Comparison of ENCODE assay signal across 2 cellular contexts in the genomic region with DNA sequence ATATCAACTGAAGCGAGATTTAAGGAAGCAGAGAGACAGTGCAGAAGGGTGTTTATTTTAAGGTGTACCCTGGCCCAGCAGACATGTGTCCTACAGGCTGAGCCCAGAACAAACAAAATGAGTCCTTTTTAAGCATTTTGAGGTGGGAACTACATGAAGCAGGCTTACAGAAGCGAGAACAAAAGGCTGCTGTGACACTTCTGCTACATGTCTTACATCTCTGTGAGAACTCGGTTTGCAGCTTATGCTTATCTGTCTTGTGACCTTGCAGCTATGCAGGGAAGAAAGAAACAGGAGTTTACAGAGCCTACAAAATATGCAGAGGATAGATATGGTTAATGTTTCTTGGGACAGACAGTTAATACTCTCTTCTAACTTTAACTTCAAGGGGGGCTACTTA.
TF ChIP-seq lines count a peak whose summit lies in the region.

No MANE protein-coding gene starts in this region.

TF ChIP-seq in GM23338, 12 proteins besides CTCF, POLR2A, EP300 and RAD21 (continues in another document):
- no peak for TF ChIP-seq ZNF114 (CRISPR knock-in tag; IDR thresholded peaks at IDR 0.05)
- no peak for TF ChIP-seq CREB1 (CRISPR knock-in tag; IDR thresholded peaks at IDR 0.05; ENCODE audit: low read depth)
- TF ChIP-seq EZH2phosphoT487 (IDR thresholded peaks at IDR 0.05; ENCODE audit: unreplicated experiment): no peak
- TF ChIP-seq, protein P1, sequence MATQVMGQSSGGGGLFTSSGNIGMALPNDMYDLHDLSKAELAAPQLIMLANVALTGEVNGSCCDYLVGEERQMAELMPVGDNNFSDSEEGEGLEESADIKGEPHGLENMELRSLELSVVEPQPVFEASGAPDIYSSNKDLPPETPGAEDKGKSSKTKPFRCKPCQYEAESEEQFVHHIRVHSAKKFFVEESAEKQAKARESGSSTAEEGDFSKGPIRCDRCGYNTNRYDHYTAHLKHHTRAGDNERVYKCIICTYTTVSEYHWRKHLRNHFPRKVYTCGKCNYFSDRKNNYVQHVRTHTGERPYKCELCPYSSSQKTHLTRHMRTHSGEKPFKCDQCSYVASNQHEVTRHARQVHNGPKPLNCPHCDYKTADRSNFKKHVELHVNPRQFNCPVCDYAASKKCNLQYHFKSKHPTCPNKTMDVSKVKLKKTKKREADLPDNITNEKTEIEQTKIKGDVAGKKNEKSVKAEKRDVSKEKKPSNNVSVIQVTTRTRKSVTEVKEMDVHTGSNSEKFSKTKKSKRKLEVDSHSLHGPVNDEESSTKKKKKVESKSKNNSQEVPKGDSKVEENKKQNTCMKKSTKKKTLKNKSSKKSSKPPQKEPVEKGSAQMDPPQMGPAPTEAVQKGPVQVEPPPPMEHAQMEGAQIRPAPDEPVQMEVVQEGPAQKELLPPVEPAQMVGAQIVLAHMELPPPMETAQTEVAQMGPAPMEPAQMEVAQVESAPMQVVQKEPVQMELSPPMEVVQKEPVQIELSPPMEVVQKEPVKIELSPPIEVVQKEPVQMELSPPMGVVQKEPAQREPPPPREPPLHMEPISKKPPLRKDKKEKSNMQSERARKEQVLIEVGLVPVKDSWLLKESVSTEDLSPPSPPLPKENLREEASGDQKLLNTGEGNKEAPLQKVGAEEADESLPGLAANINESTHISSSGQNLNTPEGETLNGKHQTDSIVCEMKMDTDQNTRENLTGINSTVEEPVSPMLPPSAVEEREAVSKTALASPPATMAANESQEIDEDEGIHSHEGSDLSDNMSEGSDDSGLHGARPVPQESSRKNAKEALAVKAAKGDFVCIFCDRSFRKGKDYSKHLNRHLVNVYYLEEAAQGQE (IDR thresholded peaks at IDR 0.05; ENCODE audit: unreplicated experiment): no peak
- TF ChIP-seq ETS1 (IDR thresholded peaks at IDR 0.05): no peak
- TF ChIP-seq JUNB (IDR thresholded peaks at IDR 0.05; ENCODE audit: unreplicated experiment): no peak
- TF ChIP-seq, protein P2, sequence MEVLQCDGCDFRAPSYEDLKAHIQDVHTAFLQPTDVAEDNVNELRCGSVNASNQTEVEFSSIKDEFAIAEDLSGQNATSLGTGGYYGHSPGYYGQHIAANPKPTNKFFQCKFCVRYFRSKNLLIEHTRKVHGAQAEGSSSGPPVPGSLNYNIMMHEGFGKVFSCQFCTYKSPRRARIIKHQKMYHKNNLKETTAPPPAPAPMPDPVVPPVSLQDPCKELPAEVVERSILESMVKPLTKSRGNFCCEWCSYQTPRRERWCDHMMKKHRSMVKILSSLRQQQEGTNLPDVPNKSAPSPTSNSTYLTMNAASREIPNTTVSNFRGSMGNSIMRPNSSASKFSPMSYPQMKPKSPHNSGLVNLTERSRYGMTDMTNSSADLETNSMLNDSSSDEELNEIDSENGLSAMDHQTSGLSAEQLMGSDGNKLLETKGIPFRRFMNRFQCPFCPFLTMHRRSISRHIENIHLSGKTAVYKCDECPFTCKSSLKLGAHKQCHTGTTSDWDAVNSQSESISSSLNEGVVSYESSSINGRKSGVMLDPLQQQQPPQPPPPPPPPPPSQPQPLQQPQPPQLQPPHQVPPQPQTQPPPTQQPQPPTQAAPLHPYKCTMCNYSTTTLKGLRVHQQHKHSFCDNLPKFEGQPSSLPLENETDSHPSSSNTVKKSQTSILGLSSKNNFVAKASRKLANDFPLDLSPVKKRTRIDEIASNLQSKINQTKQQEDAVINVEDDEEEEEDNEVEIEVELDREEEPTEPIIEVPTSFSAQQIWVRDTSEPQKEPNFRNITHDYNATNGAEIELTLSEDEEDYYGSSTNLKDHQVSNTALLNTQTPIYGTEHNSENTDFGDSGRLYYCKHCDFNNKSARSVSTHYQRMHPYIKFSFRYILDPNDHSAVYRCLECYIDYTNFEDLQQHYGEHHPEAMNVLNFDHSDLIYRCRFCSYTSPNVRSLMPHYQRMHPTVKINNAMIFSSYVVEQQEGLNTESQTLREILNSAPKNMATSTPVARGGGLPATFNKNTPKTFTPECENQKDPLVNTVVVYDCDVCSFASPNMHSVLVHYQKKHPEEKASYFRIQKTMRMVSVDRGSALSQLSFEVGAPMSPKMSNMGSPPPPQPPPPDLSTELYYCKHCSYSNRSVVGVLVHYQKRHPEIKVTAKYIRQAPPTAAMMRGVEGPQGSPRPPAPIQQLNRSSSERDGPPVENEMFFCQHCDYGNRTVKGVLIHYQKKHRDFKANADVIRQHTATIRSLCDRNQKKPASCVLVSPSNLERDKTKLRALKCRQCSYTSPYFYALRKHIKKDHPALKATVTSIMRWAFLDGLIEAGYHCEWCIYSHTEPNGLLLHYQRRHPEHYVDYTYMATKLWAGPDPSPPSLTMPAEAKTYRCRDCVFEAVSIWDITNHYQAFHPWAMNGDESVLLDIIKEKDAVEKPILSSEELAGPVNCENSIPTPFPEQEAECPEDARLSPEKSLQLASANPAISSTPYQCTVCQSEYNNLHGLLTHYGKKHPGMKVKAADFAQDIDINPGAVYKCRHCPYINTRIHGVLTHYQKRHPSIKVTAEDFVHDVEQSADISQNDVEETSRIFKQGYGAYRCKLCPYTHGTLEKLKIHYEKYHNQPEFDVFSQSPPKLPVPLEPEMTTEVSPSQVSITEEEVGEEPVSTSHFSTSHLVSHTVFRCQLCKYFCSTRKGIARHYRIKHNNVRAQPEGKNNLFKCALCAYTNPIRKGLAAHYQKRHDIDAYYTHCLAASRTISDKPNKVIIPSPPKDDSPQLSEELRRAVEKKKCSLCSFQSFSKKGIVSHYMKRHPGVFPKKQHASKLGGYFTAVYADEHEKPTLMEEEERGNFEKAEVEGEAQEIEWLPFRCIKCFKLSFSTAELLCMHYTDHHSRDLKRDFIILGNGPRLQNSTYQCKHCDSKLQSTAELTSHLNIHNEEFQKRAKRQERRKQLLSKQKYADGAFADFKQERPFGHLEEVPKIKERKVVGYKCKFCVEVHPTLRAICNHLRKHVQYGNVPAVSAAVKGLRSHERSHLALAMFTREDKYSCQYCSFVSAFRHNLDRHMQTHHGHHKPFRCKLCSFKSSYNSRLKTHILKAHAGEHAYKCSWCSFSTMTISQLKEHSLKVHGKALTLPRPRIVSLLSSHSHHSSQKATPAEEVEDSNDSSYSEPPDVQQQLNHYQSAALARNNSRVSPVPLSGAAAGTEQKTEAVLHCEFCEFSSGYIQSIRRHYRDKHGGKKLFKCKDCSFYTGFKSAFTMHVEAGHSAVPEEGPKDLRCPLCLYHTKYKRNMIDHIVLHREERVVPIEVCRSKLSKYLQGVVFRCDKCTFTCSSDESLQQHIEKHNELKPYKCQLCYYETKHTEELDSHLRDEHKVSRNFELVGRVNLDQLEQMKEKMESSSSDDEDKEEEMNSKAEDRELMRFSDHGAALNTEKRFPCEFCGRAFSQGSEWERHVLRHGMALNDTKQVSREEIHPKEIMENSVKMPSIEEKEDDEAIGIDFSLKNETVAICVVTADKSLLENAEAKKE (CRISPR knock-in tag; IDR thresholded peaks at IDR 0.05): no peak
- no peak for TF ChIP-seq NANOG (IDR thresholded peaks at IDR 0.05; ENCODE audit: borderline replicate concordance)
- no peak for TF ChIP-seq POLR2AphosphoS5 (IDR thresholded peaks at IDR 0.05; ENCODE audit: low read depth)
- TF ChIP-seq ZNF331 (CRISPR knock-in tag; IDR thresholded peaks at IDR 0.05; ENCODE audit: low read depth): no peak

TF ChIP-seq in H1, 55 proteins besides CTCF, POLR2A, EP300 and RAD21:
- no peak for TF ChIP-seq USF2 (IDR thresholded peaks at IDR 0.05; ENCODE audit: low read length)
- TF ChIP-seq BCL11A (IDR thresholded peaks at IDR 0.05; ENCODE audit: low read depth in 2 of 2, low read length in 2 of 2): no peak
- TF ChIP-seq, protein P3, sequence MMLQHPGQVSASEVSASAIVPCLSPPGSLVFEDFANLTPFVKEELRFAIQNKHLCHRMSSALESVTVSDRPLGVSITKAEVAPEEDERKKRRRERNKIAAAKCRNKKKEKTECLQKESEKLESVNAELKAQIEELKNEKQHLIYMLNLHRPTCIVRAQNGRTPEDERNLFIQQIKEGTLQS (IDR thresholded peaks at IDR 0.05; ENCODE audit: insufficient read depth, low read depth, low read length): no peak
- no peak for TF ChIP-seq ZNF274 (IDR thresholded peaks at IDR 0.05; ENCODE audit: borderline replicate concordance, extremely low read depth, low read length)
- TF ChIP-seq, protein P4, sequence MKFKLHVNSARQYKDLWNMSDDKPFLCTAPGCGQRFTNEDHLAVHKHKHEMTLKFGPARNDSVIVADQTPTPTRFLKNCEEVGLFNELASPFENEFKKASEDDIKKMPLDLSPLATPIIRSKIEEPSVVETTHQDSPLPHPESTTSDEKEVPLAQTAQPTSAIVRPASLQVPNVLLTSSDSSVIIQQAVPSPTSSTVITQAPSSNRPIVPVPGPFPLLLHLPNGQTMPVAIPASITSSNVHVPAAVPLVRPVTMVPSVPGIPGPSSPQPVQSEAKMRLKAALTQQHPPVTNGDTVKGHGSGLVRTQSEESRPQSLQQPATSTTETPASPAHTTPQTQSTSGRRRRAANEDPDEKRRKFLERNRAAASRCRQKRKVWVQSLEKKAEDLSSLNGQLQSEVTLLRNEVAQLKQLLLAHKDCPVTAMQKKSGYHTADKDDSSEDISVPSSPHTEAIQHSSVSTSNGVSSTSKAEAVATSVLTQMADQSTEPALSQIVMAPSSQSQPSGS (IDR thresholded peaks at IDR 0.05; ENCODE audit: low read length): no peak
- no peak for TF ChIP-seq KDM5A (IDR thresholded peaks at IDR 0.05; ENCODE audit: low read length)
- TF ChIP-seq NRF1 (IDR thresholded peaks at IDR 0.05; ENCODE audit: low read depth, low read length): no peak
- TF ChIP-seq NANOG (IDR thresholded peaks at IDR 0.05; ENCODE audit: insufficient read depth, low read depth, low read length, poor library complexity, severe bottlenecking): no peak
- TF ChIP-seq HDAC6 (IDR thresholded peaks at IDR 0.05; ENCODE audit: low read depth, low read length): no peak
- no peak for TF ChIP-seq MAX (IDR thresholded peaks at IDR 0.05)
- no peak for TF ChIP-seq ASH2L (IDR thresholded peaks at IDR 0.05; ENCODE audit: low read length)
- no peak for TF ChIP-seq TEAD4 (IDR thresholded peaks at IDR 0.05; ENCODE audit: low read depth, low read length)
- TF ChIP-seq FOSL1 (IDR thresholded peaks at IDR 0.05; ENCODE audit: insufficient read depth, low read depth, low read length): no peak
- TF ChIP-seq POU5F1 (IDR thresholded peaks at IDR 0.05; ENCODE audit: low read depth, low read length): no peak
- TF ChIP-seq EGR1 (IDR thresholded peaks at IDR 0.05; ENCODE audit: borderline replicate concordance, low read depth, low read length): no peak
- no peak for TF ChIP-seq RNF2 (IDR thresholded peaks at IDR 0.05; ENCODE audit: borderline replicate concordance, low read depth, low read length, missing control alignments, poor library complexity, severe bottlenecking)
